Comparison of ENCODE assay signal across 8 cellular contexts in the genomic region with DNA sequence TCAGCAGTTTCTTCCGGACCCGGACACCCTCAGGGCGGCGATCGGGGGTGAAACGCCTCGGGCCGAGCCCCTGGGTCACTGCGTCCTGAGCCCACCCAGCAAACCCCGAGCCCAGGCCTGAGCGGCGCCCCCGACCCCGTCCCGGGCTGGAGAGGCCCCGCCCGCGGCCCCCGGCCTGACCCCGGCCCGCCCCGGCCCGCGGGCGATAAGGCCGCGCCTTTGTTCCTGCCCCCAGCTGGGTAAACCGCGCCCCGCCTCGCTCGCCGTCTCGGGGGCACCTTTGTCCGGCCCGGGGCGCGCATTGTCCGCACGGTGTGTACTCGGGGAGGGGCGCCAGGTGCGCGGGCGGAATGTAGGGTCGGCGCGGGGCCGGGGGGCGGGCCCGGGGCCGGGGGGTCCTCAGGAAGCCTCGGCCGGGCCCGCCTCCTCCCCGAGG.
DNase-seq lines count a peak whose midpoint lies in the region; ATAC-seq and TF ChIP-seq lines count a peak whose summit lies in the region.

No MANE protein-coding gene starts in this region.

- peaks cover 11% of the 10 kb centered on the region for H3K4me1 ChIP-seq in effector memory CD4-positive, alpha-beta T cell (ENCODE audit: control insufficient read depth, insufficient read depth, low read length, poor library complexity, severe bottlenecking)
- peaks cover 49 to 67% of the 10 kb centered on the region in 2 experiments for H3K4me1 ChIP-seq in neutrophil (ENCODE audit: control insufficient read depth in 1 of 2, insufficient read depth in 1 of 2, low read depth in 1 of 2, low read length in 1 of 2)

- peak overlapping the region; percentile 49 for H3K4me3 ChIP-seq in effector memory CD4-positive, alpha-beta T cell (ENCODE audit: insufficient read depth, low read depth, low read length, poor library complexity, severe bottlenecking)
- peak overlapping the region; percentile 51 to 70 for H3K4me3 ChIP-seq in neutrophil (ENCODE audit: low read depth in 1 of 2, low read length in 1 of 2)

- ATAC-seq in HG03159 (IDR thresholded peaks at IDR 0.05; ENCODE audit: unreplicated experiment) (peak; percentile 37), HG03139 (IDR thresholded peaks at IDR 0.05; ENCODE audit: unreplicated experiment) (no peak)

- no peak overlapping the region for H3K27ac ChIP-seq in effector memory CD4-positive, alpha-beta T cell (ENCODE audit: insufficient read depth, low read length, poor library complexity, severe bottlenecking)
- H3K27ac ChIP-seq in neutrophil, result peak overlapping the region; percentile 54

- H3K27me3 ChIP-seq in effector memory CD4-positive, alpha-beta T cell (replicated peaks; ENCODE audit: control insufficient read depth, insufficient read depth, low read length, poor library complexity, severe bottlenecking), result peaks cover 53% of the 10 kb centered on the region
- H3K27me3 ChIP-seq in neutrophil, result peaks cover 64% of the 10 kb centered on the region

- no peak for TF ChIP-seq CTCF in neutrophil (IDR thresholded peaks at IDR 0.05)

- H3K9me3 ChIP-seq in effector memory CD4-positive, alpha-beta T cell (ENCODE audit: control insufficient read depth, low read length), result no peaks in the 10 kb centered on the region
- no peaks in the 10 kb centered on the region for H3K9me3 ChIP-seq in neutrophil

- DNase-seq in D341Med (ENCODE audit: low spot score) (peak; percentile 50), NCI-H128 (lab: John Stamatoyannopoulos, UW; ENCODE audit: unreplicated experiment) (no peak), T-helper 9 cell (no peak)
- DNase-seq in effector memory CD4-positive, alpha-beta T cell, result no peak
- DNase-seq in activated CD4-positive, alpha-beta T cell treated with anti-CD3 and anti-CD28 coated beads for 4 hours, result no peak

- no peaks in the 10 kb centered on the region for H3K36me3 ChIP-seq in effector memory CD4-positive, alpha-beta T cell (ENCODE audit: control insufficient read depth, insufficient read depth, low read length)
- no peaks in the 10 kb centered on the region for H3K36me3 ChIP-seq in neutrophil
